ENCODE assay signal across 1 cellular context in the genomic region with DNA sequence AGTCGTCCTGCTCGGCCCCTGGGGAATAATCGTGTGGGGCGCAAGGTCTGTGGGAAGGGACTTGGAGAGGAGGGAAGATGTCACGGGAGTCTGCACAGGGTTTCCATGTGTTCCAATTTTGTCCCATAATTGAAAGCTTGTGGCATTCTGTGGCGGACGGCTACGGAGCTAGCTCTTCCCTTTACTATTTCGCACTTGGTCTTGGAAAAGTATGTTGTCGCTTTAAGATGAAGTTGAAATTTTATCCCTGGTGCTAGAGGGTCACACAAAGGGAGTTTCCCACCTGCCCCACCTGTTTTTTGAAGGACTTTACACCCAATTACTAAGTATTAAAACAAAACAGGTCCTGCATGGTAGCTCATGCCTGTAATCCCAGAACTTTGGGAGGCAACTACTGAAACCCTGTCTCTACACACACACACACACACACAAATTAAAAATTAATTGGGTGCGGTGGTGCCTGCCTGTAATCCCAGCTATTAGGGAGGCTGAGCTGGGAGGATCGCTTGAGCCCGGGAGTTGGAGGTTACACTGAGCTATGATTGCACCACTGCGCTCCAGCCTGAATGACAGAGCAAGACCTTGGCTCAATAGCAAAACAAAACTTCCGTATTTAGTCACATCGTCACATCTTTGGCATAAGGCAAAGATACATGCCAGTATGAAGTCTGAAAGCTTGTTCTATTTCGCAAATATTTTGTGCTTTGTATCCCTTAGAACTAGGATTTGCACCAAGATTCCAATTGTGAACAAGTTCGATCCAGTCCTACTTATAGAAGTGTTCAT.
TF ChIP-seq lines count a peak whose summit lies in the region.

No MANE protein-coding gene starts in this region.

TF ChIP-seq in IMR-90, 13 proteins besides CTCF, POLR2A, EP300 and RAD21:
- TF ChIP-seq RFX5 (IDR thresholded peaks at IDR 0.05; ENCODE audit: low read depth, low read length): no peak
- TF ChIP-seq, protein P1, sequence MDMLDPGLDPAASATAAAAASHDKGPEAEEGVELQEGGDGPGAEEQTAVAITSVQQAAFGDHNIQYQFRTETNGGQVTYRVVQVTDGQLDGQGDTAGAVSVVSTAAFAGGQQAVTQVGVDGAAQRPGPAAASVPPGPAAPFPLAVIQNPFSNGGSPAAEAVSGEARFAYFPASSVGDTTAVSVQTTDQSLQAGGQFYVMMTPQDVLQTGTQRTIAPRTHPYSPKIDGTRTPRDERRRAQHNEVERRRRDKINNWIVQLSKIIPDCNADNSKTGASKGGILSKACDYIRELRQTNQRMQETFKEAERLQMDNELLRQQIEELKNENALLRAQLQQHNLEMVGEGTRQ (IDR thresholded peaks at IDR 0.05; ENCODE audit: low read depth, low read length): no peak
- TF ChIP-seq CHD1 (IDR thresholded peaks at IDR 0.05; ENCODE audit: low read depth, low read length): no peak
- TF ChIP-seq CEBPB (IDR thresholded peaks at IDR 0.05; ENCODE audit: low read depth, low read length): peak; percentile 60; the same call in 1 of the 2 replicates
- no peak for TF ChIP-seq SMC3 (IDR thresholded peaks at IDR 0.05; ENCODE audit: low read depth, low read length)
- TF ChIP-seq MAZ (IDR thresholded peaks at IDR 0.05; ENCODE audit: borderline replicate concordance, low read depth, low read length): no peak
- peak; percentile 80; the same call in 1 of the 2 replicates for TF ChIP-seq MXI1 (IDR thresholded peaks at IDR 0.05; ENCODE audit: borderline replicate concordance, low read depth, low read length)
- no peak for TF ChIP-seq RCOR1 (IDR thresholded peaks at IDR 0.05; ENCODE audit: insufficient replicate concordance, low read length)
- TF ChIP-seq MAFK (IDR thresholded peaks at IDR 0.05; ENCODE audit: low read depth, low read length): no peak
- no peak; the same call in 1 of the 2 replicates for TF ChIP-seq BHLHE40 (IDR thresholded peaks at IDR 0.05; ENCODE audit: low read depth, low read length)
- no peak for TF ChIP-seq NFE2L2 (IDR thresholded peaks at IDR 0.05; ENCODE audit: low read depth, low read length)
- TF ChIP-seq, protein P2, sequence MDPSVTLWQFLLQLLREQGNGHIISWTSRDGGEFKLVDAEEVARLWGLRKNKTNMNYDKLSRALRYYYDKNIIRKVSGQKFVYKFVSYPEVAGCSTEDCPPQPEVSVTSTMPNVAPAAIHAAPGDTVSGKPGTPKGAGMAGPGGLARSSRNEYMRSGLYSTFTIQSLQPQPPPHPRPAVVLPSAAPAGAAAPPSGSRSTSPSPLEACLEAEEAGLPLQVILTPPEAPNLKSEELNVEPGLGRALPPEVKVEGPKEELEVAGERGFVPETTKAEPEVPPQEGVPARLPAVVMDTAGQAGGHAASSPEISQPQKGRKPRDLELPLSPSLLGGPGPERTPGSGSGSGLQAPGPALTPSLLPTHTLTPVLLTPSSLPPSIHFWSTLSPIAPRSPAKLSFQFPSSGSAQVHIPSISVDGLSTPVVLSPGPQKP (IDR thresholded peaks at IDR 0.05; ENCODE audit: borderline replicate concordance, low read depth, low read length): no peak
- no peak for TF ChIP-seq FOS (IDR thresholded peaks at IDR 0.05; ENCODE audit: low read depth, low read length)
TF ChIP-seq in IMR-90: peak in this region for 2.
